1 cellular context compared by ENCODE assay signal in the genomic region with DNA sequence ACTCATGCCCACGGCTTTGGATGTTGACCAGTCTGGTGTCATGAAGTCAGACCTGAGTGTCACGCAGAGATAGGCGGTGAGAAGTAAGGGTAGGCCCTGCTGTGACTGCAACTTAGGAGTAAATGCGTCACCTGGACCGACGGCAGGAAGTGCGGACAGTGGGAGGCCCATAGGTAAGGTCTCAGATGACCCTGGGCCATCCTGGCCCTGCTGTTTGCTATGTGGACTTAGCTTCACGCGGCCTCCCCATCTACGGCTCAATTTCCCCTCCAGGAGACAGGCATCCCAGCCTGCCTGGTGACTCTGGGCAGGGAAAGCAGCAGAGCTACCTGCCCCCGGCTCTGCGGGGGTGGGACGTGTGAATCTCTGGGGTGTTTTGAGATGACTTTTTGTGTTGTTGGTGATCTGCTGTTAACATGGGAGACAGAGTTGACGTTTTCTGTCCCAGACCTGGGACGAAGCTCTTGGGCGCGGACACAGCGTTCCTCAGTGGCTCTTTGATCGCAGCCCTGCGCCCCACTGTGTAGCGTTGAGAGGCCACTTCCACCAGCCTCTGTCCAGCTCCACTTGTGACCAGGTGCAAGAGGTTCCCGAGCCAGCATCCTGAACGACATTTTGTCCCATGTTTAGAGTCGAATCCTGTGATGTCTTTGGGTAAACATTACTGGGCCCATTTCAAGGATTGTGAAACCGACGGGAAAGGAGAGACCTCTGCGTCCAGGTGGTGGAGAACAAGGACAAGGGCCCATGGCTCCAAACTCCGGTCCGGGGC.
TF ChIP-seq lines count a peak whose summit lies in the region.

No MANE protein-coding gene starts in this region.

TF ChIP-seq in SK-N-SH treated with all-trans-retinoic acid at 6 μM for 48 hours, 23 proteins besides CTCF, POLR2A, EP300 and RAD21 (continued from another document):
- TF ChIP-seq TCF4 (CRISPR knock-in tag; IDR thresholded peaks at IDR 0.05; ENCODE audit: borderline replicate concordance): no peak
- no peak for TF ChIP-seq TOX (CRISPR knock-in tag; IDR thresholded peaks at IDR 0.05; ENCODE audit: borderline replicate concordance)
- no peak for TF ChIP-seq PPARA (CRISPR knock-in tag; IDR thresholded peaks at IDR 0.05; ENCODE audit: borderline replicate concordance)
- no peak for TF ChIP-seq ZNF565 (CRISPR knock-in tag; conservative IDR thresholded peaks at IDR 0.05; ENCODE audit: low read depth)
- no peak for TF ChIP-seq CREB5 (CRISPR knock-in tag; IDR thresholded peaks at IDR 0.05; ENCODE audit: low read depth)
- TF ChIP-seq, protein P1, sequence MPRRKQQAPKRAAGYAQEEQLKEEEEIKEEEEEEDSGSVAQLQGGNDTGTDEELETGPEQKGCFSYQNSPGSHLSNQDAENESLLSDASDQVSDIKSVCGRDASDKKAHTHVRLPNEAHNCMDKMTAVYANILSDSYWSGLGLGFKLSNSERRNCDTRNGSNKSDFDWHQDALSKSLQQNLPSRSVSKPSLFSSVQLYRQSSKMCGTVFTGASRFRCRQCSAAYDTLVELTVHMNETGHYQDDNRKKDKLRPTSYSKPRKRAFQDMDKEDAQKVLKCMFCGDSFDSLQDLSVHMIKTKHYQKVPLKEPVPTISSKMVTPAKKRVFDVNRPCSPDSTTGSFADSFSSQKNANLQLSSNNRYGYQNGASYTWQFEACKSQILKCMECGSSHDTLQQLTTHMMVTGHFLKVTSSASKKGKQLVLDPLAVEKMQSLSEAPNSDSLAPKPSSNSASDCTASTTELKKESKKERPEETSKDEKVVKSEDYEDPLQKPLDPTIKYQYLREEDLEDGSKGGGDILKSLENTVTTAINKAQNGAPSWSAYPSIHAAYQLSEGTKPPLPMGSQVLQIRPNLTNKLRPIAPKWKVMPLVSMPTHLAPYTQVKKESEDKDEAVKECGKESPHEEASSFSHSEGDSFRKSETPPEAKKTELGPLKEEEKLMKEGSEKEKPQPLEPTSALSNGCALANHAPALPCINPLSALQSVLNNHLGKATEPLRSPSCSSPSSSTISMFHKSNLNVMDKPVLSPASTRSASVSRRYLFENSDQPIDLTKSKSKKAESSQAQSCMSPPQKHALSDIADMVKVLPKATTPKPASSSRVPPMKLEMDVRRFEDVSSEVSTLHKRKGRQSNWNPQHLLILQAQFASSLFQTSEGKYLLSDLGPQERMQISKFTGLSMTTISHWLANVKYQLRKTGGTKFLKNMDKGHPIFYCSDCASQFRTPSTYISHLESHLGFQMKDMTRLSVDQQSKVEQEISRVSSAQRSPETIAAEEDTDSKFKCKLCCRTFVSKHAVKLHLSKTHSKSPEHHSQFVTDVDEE (CRISPR knock-in tag; IDR thresholded peaks at IDR 0.05): no peak
- TF ChIP-seq, protein P2, sequence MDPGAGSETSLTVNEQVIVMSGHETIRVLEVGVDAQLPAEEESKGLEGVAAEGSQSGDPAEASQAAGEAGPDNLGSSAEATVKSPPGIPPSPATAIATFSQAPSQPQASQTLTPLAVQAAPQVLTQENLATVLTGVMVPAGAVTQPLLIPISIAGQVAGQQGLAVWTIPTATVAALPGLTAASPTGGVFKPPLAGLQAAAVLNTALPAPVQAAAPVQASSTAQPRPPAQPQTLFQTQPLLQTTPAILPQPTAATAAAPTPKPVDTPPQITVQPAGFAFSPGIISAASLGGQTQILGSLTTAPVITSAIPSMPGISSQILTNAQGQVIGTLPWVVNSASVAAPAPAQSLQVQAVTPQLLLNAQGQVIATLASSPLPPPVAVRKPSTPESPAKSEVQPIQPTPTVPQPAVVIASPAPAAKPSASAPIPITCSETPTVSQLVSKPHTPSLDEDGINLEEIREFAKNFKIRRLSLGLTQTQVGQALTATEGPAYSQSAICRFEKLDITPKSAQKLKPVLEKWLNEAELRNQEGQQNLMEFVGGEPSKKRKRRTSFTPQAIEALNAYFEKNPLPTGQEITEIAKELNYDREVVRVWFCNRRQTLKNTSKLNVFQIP (CRISPR knock-in tag; IDR thresholded peaks at IDR 0.05; ENCODE audit: borderline replicate concordance, low read depth): no peak
- TF ChIP-seq ZNF70 (CRISPR knock-in tag; IDR thresholded peaks at IDR 0.05): no peak
- TF ChIP-seq GLIS3 (CRISPR knock-in tag; IDR thresholded peaks at IDR 0.05): no peak
- no peak for TF ChIP-seq ZNF8 (CRISPR knock-in tag; IDR thresholded peaks at IDR 0.05)
- TF ChIP-seq, protein P3, sequence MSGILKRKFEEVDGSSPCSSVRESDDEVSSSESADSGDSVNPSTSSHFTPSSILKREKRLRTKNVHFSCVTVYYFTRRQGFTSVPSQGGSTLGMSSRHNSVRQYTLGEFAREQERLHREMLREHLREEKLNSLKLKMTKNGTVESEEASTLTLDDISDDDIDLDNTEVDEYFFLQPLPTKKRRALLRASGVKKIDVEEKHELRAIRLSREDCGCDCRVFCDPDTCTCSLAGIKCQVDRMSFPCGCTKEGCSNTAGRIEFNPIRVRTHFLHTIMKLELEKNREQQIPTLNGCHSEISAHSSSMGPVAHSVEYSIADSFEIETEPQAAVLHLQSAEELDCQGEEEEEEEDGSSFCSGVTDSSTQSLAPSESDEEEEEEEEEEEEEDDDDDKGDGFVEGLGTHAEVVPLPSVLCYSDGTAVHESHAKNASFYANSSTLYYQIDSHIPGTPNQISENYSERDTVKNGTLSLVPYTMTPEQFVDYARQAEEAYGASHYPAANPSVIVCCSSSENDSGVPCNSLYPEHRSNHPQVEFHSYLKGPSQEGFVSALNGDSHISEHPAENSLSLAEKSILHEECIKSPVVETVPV (CRISPR knock-in tag; IDR thresholded peaks at IDR 0.05): no peak
- TF ChIP-seq OSR1 (CRISPR knock-in tag; IDR thresholded peaks at IDR 0.05): no peak
- no peak for TF ChIP-seq SNAI2 (CRISPR knock-in tag; IDR thresholded peaks at IDR 0.05)
- TF ChIP-seq ESRRG (CRISPR knock-in tag; IDR thresholded peaks at IDR 0.05): no peak
- TF ChIP-seq ISL1 (CRISPR knock-in tag; IDR thresholded peaks at IDR 0.05): no peak
